In genomic region chr17:8377422-8377821, GRCh38 we compare ENCODE assay signal across 1 cellular context.
TF ChIP-seq lines count a peak whose summit lies in the region.

No MANE protein-coding gene starts in this region.

TF ChIP-seq in K562, 482 proteins besides CTCF, POLR2A, EP300 and RAD21:
- TF ChIP-seq GMEB1 (CRISPR knock-in tag; IDR thresholded peaks at IDR 0.05) (no peak), ZNF449 (CRISPR knock-in tag; IDR thresholded peaks at IDR 0.05) (no peak), KHSRP (IDR thresholded peaks at IDR 0.05) (no peak), ZBTB49 (CRISPR knock-in tag; IDR thresholded peaks at IDR 0.05; ENCODE audit: borderline replicate concordance) (no peak), MXD1 (CRISPR knock-in tag; IDR thresholded peaks at IDR 0.05; ENCODE audit: borderline replicate concordance, poor library complexity, severe bottlenecking) (no peak), ADNP (tag; IDR thresholded peaks at IDR 0.05) (no peak), SMARCA5 (IDR thresholded peaks at IDR 0.05) (no peak), TEAD1 (CRISPR knock-in tag; IDR thresholded peaks at IDR 0.05) (no peak), SRSF9 (IDR thresholded peaks at IDR 0.05; ENCODE audit: borderline replicate concordance, low read depth, low read length) (no peak), HIVEP1 (CRISPR knock-in tag; IDR thresholded peaks at IDR 0.05) (no peak)
- TF ChIP-seq, protein P1, sequence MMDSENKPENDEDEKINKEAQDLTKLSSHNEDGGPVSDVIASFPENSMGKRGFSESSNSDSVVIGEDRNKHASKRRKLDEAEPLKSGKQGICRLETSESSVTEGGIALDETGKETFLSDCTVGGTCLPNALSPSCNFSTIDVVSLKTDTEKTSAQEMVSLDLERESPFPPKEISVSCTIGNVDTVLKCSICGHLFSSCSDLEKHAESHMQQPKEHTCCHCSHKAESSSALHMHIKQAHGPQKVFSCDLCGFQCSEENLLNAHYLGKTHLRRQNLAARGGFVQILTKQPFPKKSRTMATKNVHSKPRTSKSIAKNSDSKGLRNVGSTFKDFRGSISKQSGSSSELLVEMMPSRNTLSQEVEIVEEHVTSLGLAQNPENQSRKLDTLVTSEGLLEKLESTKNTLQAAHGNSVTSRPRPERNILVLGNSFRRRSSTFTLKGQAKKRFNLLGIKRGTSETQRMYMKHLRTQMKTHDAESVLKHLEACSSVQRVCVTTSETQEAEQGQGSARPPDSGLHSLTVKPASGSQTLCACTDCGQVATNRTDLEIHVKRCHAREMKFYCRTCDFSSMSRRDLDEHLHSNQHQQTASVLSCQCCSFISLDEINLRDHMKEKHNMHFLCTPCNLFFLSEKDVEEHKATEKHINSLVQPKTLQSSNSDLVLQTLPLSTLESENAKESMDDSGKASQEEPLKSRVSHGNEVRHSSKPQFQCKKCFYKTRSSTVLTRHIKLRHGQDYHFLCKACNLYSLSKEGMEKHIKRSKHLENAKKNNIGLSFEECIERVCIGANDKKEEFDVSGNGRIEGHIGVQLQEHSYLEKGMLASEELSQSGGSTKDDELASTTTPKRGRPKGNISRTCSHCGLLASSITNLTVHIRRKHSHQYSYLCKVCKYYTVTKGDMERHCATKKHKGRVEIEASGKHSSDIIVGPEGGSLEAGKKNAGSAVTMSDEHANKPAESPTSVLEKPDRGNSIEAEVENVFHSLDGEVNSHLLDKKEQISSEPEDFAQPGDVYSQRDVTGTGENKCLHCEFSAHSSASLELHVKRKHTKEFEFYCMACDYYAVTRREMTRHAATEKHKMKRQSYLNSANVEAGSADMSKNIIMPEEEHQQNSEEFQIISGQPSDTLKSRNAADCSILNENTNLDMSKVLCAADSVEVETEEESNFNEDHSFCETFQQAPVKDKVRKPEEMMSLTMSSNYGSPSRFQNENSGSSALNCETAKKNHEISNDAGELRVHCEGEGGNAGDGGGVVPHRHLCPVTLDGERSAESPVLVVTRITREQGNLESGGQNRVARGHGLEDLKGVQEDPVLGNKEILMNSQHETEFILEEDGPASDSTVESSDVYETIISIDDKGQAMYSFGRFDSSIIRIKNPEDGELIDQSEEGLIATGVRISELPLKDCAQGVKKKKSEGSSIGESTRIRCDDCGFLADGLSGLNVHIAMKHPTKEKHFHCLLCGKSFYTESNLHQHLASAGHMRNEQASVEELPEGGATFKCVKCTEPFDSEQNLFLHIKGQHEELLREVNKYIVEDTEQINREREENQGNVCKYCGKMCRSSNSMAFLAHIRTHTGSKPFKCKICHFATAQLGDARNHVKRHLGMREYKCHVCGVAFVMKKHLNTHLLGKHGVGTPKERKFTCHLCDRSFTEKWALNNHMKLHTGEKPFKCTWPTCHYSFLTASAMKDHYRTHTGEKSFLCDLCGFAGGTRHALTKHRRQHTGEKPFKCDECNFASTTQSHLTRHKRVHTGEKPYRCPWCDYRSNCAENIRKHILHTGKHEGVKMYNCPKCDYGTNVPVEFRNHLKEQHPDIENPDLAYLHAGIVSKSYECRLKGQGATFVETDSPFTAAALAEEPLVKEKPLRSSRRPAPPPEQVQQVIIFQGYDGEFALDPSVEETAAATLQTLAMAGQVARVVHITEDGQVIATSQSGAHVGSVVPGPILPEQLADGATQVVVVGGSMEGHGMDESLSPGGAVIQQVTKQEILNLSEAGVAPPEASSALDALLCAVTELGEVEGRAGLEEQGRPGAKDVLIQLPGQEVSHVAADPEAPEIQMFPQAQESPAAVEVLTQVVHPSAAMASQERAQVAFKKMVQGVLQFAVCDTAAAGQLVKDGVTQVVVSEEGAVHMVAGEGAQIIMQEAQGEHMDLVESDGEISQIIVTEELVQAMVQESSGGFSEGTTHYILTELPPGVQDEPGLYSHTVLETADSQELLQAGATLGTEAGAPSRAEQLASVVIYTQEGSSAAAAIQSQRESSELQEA (IDR thresholded peaks at IDR 0.05; ENCODE audit: low read depth), result no peak
- TF ChIP-seq, protein P2, sequence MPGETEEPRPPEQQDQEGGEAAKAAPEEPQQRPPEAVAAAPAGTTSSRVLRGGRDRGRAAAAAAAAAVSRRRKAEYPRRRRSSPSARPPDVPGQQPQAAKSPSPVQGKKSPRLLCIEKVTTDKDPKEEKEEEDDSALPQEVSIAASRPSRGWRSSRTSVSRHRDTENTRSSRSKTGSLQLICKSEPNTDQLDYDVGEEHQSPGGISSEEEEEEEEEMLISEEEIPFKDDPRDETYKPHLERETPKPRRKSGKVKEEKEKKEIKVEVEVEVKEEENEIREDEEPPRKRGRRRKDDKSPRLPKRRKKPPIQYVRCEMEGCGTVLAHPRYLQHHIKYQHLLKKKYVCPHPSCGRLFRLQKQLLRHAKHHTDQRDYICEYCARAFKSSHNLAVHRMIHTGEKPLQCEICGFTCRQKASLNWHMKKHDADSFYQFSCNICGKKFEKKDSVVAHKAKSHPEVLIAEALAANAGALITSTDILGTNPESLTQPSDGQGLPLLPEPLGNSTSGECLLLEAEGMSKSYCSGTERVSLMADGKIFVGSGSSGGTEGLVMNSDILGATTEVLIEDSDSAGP (CRISPR knock-in tag; IDR thresholded peaks at IDR 0.05), result no peak
- TF ChIP-seq, protein P3, sequence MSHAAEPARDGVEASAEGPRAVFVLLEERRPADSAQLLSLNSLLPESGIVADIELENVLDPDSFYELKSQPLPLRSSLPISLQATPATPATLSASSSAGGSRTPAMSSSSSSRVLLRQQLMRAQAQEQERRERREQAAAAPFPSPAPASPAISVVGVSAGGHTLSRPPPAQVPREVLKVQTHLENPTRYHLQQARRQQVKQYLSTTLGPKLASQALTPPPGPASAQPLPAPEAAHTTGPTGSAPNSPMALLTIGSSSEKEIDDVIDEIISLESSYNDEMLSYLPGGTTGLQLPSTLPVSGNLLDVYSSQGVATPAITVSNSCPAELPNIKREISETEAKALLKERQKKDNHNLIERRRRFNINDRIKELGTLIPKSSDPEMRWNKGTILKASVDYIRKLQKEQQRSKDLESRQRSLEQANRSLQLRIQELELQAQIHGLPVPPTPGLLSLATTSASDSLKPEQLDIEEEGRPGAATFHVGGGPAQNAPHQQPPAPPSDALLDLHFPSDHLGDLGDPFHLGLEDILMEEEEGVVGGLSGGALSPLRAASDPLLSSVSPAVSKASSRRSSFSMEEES (CRISPR knock-in tag; IDR thresholded peaks at IDR 0.05), result no peak
- TF ChIP-seq, protein P4, sequence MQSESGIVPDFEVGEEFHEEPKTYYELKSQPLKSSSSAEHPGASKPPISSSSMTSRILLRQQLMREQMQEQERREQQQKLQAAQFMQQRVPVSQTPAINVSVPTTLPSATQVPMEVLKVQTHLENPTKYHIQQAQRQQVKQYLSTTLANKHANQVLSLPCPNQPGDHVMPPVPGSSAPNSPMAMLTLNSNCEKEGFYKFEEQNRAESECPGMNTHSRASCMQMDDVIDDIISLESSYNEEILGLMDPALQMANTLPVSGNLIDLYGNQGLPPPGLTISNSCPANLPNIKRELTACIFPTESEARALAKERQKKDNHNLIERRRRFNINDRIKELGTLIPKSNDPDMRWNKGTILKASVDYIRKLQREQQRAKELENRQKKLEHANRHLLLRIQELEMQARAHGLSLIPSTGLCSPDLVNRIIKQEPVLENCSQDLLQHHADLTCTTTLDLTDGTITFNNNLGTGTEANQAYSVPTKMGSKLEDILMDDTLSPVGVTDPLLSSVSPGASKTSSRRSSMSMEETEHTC (IDR thresholded peaks at IDR 0.05), result no peak
